Comparison of ENCODE assay signal across 13 cellular contexts in genomic region chr2:15042824-15043223, GRCh38.
DNase-seq lines count a peak whose midpoint lies in the region; ATAC-seq and TF ChIP-seq lines count a peak whose summit lies in the region.
"Had no signal": no experiment of that assay in that cellular context is flagged by ENCODE, and none has a peak within 500 bp of the region (broad histone marks: within the 10 kb centered on the region; RNA-seq: fewer than 3 reads in every experiment).

No MANE protein-coding gene starts in this region.

- peak; percentile 57 for ATAC-seq in RWPE2 (ENCODE audit: low read depth)
- ATAC-seq: activated CD8-positive, alpha-beta T cell treated with anti-CD3 and anti-CD28 coated beads, Interleukin-2, amount 10 ng/mL, durations not matched to agents 7 days and 5 days had no signal

- H3K4me1 ChIP-seq in RWPE2 (ENCODE audit: insufficient read depth, poor library complexity, severe bottlenecking) (no peaks in the 10 kb centered on the region), stomach (peaks cover 0 to 28% (median 7%) of the 10 kb centered on the region in 4 donors)

- H3K9me3 ChIP-seq in RWPE2 (ENCODE audit: severe bottlenecking) (no peaks in the 10 kb centered on the region), stomach (no peaks in the 10 kb centered on the region)

- WGBS in stomach, 5 donors, result 51 to 82% (median 63%) methylated on average over 6 of the region's 6 CpGs

- no peak for TF ChIP-seq EP300 in stomach (IDR thresholded peaks at IDR 0.05)

- H3K36me3 ChIP-seq in RWPE2 (ENCODE audit: low read depth) (no peaks in the 10 kb centered on the region), stomach (no peaks in the 10 kb centered on the region)

- no peak for TF ChIP-seq POLR2A in stomach (IDR thresholded peaks at IDR 0.05)

- no peak overlapping the region for H3K27ac ChIP-seq in RWPE2 (ENCODE audit: poor library complexity, severe bottlenecking)
- peak overlapping the region in 4 of 5 donors; percentile 52 to 78 (median 62) for H3K27ac ChIP-seq in stomach
- H3K27ac ChIP-seq: 22Rv1 had no signal

- TF ChIP-seq CTCF in RWPE2 (IDR thresholded peaks at IDR 0.05; ENCODE audit: poor library complexity, severe bottlenecking) (no peak), fibroblast of pulmonary artery (IDR thresholded peaks at IDR 0.05; ENCODE audit: low read length, missing control alignments) (no peak), stomach (IDR thresholded peaks at IDR 0.05) (no peak)

- no peaks in the 10 kb centered on the region for H3K27me3 ChIP-seq in RWPE2 (ENCODE audit: insufficient read depth, poor library complexity, severe bottlenecking)
- no peaks in the 10 kb centered on the region for H3K27me3 ChIP-seq in stomach

- H3K4me3 ChIP-seq in RWPE2 (ENCODE audit: severe bottlenecking), result no peak overlapping the region
- H3K4me3 ChIP-seq in fibroblast of pulmonary artery (replicated peaks; ENCODE audit: low read depth, low read length), result no peak overlapping the region
- no peak overlapping the region for H3K4me3 ChIP-seq in stomach

- intact Hi-C loops in stomach (cut with DNase I; ENCODE audit: low total_unique reads), result no loop called here

- DNase-seq in DMS 273 (lab: John Stamatoyannopoulos, UW; ENCODE audit: unreplicated experiment), result peak; percentile 52
- DNase-seq in DMS 273 treated with DMSO at 0.1 percent for 48 hours (lab: John Stamatoyannopoulos, UW), result no peak
- no peak for DNase-seq in RWPE2 (ENCODE audit: low spot score)
- peak; percentile 4 for DNase-seq in fibroblast of pulmonary artery (ENCODE audit: low read depth)
- DNase-seq in stomach, result peak; percentile 38
- no peak for DNase-seq in stimulated activated CD4-positive, alpha-beta T cell treated with anti-CD3 and anti-CD28 coated beads, Interleukin-1b, Interleukin-23, amount 100 ng/mL, for 48 hours
- no peak for DNase-seq in NCI-H2107 treated with DMSO at 0.1 percent for 48 hours (lab: John Stamatoyannopoulos, UW; ENCODE audit: unreplicated experiment)
- no peak for DNase-seq in NCI-H526 (lab: John Stamatoyannopoulos, UW)
- DNase-seq: activated CD8-positive, alpha-beta T cell treated with anti-CD3 and anti-CD28 coated beads, Interleukin-2, amount 10 ng/mL, durations not matched to agents 7 days and 5 days; DMS79; effector memory CD4-positive, alpha-beta T cell; stimulated activated naive CD4-positive, alpha-beta T cell had no signal

Comparison
In these comparisons a context has a peak if more than half of its experiments do, and no peak if none do; other contexts are left out.
1. DNase-seq: peak in DMS 273 (single experiment), fibroblast of pulmonary artery (single experiment) and stomach (single experiment); none in DMS 273 treated with DMSO at 0.1 percent for 48 hours (single experiment), RWPE2 (single experiment), stimulated activated CD4-positive, alpha-beta T cell treated with anti-CD3 and anti-CD28 coated beads, Interleukin-1b, Interleukin-23, amount 100 ng/mL, for 48 hours (single experiment), NCI-H2107 treated with DMSO at 0.1 percent for 48 hours (single experiment) and NCI-H526 (0 of 2).